In the genomic region with DNA sequence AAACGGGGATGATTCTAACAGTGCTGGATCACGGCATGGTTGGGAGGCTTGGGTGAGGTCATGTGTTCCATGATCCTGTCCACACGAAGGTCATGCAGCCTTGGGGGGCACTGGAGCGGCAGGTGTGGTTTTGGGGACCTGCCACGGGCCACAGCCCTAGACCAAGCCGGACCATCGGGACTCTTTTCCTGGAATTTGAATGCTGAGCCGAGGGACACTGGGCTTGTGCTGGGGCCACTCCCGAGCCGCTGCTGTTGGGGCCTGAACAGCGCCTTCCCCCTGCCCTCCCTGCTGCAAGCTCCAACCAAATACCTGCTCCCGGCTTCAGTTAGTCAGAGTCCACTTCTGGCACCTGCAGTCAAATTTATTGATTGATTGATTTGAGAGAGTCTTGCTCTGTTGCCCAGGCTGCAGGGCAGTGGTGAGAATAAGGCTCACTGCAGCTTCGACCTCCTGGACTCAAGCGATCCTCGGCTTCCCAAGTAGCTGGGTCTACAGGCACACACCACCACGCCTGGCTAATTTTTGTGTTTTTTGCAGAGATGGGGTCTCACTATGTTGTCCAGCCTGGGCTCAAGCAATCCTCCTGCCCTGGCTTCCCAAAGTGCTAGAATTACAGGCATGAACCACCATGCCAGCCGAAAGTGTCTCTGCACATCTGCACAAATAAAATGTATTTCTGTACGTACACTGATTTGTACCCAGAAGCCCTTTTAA, we compare ENCODE assay signal across 1 cellular context.
TF ChIP-seq lines count a peak whose summit lies in the region.

No MANE protein-coding gene starts in this region.

TF ChIP-seq in H1, 55 proteins besides CTCF, POLR2A, EP300 and RAD21:
- TF ChIP-seq, protein P1, sequence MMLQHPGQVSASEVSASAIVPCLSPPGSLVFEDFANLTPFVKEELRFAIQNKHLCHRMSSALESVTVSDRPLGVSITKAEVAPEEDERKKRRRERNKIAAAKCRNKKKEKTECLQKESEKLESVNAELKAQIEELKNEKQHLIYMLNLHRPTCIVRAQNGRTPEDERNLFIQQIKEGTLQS (IDR thresholded peaks at IDR 0.05; ENCODE audit: insufficient read depth, low read depth, low read length) = no peak
- TF ChIP-seq, protein P2, sequence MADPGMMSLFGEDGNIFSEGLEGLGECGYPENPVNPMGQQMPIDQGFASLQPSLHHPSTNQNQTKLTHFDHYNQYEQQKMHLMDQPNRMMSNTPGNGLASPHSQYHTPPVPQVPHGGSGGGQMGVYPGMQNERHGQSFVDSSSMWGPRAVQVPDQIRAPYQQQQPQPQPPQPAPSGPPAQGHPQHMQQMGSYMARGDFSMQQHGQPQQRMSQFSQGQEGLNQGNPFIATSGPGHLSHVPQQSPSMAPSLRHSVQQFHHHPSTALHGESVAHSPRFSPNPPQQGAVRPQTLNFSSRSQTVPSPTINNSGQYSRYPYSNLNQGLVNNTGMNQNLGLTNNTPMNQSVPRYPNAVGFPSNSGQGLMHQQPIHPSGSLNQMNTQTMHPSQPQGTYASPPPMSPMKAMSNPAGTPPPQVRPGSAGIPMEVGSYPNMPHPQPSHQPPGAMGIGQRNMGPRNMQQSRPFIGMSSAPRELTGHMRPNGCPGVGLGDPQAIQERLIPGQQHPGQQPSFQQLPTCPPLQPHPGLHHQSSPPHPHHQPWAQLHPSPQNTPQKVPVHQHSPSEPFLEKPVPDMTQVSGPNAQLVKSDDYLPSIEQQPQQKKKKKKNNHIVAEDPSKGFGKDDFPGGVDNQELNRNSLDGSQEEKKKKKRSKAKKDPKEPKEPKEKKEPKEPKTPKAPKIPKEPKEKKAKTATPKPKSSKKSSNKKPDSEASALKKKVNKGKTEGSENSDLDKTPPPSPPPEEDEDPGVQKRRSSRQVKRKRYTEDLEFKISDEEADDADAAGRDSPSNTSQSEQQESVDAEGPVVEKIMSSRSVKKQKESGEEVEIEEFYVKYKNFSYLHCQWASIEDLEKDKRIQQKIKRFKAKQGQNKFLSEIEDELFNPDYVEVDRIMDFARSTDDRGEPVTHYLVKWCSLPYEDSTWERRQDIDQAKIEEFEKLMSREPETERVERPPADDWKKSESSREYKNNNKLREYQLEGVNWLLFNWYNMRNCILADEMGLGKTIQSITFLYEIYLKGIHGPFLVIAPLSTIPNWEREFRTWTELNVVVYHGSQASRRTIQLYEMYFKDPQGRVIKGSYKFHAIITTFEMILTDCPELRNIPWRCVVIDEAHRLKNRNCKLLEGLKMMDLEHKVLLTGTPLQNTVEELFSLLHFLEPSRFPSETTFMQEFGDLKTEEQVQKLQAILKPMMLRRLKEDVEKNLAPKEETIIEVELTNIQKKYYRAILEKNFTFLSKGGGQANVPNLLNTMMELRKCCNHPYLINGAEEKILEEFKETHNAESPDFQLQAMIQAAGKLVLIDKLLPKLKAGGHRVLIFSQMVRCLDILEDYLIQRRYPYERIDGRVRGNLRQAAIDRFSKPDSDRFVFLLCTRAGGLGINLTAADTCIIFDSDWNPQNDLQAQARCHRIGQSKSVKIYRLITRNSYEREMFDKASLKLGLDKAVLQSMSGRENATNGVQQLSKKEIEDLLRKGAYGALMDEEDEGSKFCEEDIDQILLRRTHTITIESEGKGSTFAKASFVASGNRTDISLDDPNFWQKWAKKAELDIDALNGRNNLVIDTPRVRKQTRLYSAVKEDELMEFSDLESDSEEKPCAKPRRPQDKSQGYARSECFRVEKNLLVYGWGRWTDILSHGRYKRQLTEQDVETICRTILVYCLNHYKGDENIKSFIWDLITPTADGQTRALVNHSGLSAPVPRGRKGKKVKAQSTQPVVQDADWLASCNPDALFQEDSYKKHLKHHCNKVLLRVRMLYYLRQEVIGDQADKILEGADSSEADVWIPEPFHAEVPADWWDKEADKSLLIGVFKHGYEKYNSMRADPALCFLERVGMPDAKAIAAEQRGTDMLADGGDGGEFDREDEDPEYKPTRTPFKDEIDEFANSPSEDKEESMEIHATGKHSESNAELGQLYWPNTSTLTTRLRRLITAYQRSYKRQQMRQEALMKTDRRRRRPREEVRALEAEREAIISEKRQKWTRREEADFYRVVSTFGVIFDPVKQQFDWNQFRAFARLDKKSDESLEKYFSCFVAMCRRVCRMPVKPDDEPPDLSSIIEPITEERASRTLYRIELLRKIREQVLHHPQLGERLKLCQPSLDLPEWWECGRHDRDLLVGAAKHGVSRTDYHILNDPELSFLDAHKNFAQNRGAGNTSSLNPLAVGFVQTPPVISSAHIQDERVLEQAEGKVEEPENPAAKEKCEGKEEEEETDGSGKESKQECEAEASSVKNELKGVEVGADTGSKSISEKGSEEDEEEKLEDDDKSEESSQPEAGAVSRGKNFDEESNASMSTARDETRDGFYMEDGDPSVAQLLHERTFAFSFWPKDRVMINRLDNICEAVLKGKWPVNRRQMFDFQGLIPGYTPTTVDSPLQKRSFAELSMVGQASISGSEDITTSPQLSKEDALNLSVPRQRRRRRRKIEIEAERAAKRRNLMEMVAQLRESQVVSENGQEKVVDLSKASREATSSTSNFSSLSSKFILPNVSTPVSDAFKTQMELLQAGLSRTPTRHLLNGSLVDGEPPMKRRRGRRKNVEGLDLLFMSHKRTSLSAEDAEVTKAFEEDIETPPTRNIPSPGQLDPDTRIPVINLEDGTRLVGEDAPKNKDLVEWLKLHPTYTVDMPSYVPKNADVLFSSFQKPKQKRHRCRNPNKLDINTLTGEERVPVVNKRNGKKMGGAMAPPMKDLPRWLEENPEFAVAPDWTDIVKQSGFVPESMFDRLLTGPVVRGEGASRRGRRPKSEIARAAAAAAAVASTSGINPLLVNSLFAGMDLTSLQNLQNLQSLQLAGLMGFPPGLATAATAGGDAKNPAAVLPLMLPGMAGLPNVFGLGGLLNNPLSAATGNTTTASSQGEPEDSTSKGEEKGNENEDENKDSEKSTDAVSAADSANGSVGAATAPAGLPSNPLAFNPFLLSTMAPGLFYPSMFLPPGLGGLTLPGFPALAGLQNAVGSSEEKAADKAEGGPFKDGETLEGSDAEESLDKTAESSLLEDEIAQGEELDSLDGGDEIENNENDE (IDR thresholded peaks at IDR 0.05; ENCODE audit: insufficient replicate concordance, low read length) = no peak
- TF ChIP-seq RFX5 (IDR thresholded peaks at IDR 0.05; ENCODE audit: borderline replicate concordance, low read depth, low read length) = no peak
- TF ChIP-seq YY1 (IDR thresholded peaks at IDR 0.05; ENCODE audit: low read depth, low read length) = no peak
- TF ChIP-seq PHF8 (conservative IDR thresholded peaks at IDR 0.05; ENCODE audit: low read depth, low read length) = no peak
- no peak for TF ChIP-seq TBP (IDR thresholded peaks at IDR 0.05; ENCODE audit: low read depth, low read length)
- TF ChIP-seq CHD2 (IDR thresholded peaks at IDR 0.05; ENCODE audit: low read length) = no peak
- no peak for TF ChIP-seq BRCA1 (IDR thresholded peaks at IDR 0.05; ENCODE audit: low read depth, low read length)
- TF ChIP-seq CREB1 (IDR thresholded peaks at IDR 0.05) = no peak
- TF ChIP-seq, protein P3, sequence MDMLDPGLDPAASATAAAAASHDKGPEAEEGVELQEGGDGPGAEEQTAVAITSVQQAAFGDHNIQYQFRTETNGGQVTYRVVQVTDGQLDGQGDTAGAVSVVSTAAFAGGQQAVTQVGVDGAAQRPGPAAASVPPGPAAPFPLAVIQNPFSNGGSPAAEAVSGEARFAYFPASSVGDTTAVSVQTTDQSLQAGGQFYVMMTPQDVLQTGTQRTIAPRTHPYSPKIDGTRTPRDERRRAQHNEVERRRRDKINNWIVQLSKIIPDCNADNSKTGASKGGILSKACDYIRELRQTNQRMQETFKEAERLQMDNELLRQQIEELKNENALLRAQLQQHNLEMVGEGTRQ (IDR thresholded peaks at IDR 0.05; ENCODE audit: low read length) = no peak
- no peak for TF ChIP-seq SIRT6 (IDR thresholded peaks at IDR 0.05; ENCODE audit: low read length)
- no peak for TF ChIP-seq POU5F1 (IDR thresholded peaks at IDR 0.05; ENCODE audit: low read depth, low read length)
- TF ChIP-seq POLR2AphosphoS5 (IDR thresholded peaks at IDR 0.05; ENCODE audit: low read depth, low read length) = no peak
- TF ChIP-seq NANOG (IDR thresholded peaks at IDR 0.05; ENCODE audit: insufficient read depth, low read depth, low read length, poor library complexity, severe bottlenecking) = no peak
